ENCODE assay signal across 9 cellular contexts in the genomic region with DNA sequence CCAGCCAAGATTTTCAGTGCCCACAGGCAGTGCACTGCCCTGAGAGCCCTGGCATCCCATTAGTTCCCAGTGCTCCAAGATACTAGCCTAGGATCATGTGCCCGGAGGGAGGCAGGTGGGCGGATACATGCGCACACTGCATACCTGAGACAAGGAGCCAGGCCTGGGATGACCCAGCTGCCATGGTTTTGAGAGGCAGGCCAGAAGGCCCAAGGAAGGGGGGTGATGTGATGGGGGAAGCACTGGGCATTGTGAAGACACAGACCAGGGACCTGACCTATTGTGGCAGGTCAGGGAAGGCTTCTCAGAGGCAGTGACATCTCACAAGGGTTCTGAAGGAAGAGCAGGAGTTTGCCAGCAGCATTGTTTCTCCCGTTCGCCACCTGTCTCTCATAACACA. TPM values are rescaled to one million over a fixed set of nuclear protein-coding genes. Genes with fewer than 3 reads are reported as not detected.
DNase-seq lines count a peak whose midpoint lies in the region; ATAC-seq, FAIRE-seq and TF ChIP-seq lines count a peak whose summit lies in the region.
"Had no signal": no experiment of that assay in that cellular context is flagged by ENCODE, and none has a peak within 500 bp of the region (broad histone marks: within the 10 kb centered on the region; RNA-seq: fewer than 3 reads in every experiment).

No MANE protein-coding gene starts in this region.

- H3K27ac ChIP-seq in endothelial cell of umbilical vein (ENCODE audit: insufficient read depth, low read depth, low read length) (peak overlapping the region; percentile 90), prostate gland (peak overlapping the region; percentile 94 to 97)

- peak overlapping the region; percentile 64 for H3K4me2 ChIP-seq in endothelial cell of umbilical vein (ENCODE audit: insufficient read depth, low read length)

- H2AFZ ChIP-seq in endothelial cell of umbilical vein (ENCODE audit: low read depth, low read length) = no peak overlapping the region

- H3K4me1 Mint-ChIP-seq in T-helper 17 cell = peaks cover 43% of the 10 kb centered on the region

- no peaks in the 10 kb centered on the region for H3K27me3 Mint-ChIP-seq in T-helper 17 cell

- H3K4me3 Mint-ChIP-seq in T-helper 17 cell = peak overlapping the region; percentile 97

- no peaks in the 10 kb centered on the region for H4K20me1 ChIP-seq in endothelial cell of umbilical vein (replicated peaks; ENCODE audit: control insufficient read depth, extremely low read depth, insufficient read depth, low read length)

- no peak overlapping the region for H3K9ac ChIP-seq in endothelial cell of umbilical vein (replicated peaks; ENCODE audit: extremely low read depth, insufficient read depth, low read length)

- peak; percentile 59 for FAIRE-seq in endothelial cell of umbilical vein (lab: Jason Lieb, UNC)
- FAIRE-seq: endometrium had no signal

- H3K36me3 ChIP-seq in endothelial cell of umbilical vein (ENCODE audit: control insufficient read depth in 2 of 2, extremely low read depth in 1 of 2, insufficient read depth in 2 of 2, low read length in 2 of 2) (peaks cover 9 to 26% of the 10 kb centered on the region in 2 experiments), prostate gland (peaks cover 34 to 41% of the 10 kb centered on the region in 2 donors)

- ATAC-seq in T-helper 17 cell (no peak), HG03520 (IDR thresholded peaks at IDR 0.05; ENCODE audit: unreplicated experiment) (no peak)

- peaks cover 10% of the 10 kb centered on the region for H3K36me3 Mint-ChIP-seq in T-helper 17 cell (ENCODE audit: low read depth)

- H3K4me1 ChIP-seq in endothelial cell of umbilical vein (ENCODE audit: control insufficient read depth, extremely low read depth, insufficient read depth, low read length) = peaks cover 65% of the 10 kb centered on the region
- H3K4me1 ChIP-seq in prostate gland (replicated peaks) = peaks cover 30% of the 10 kb centered on the region

- intact Hi-C loops in endothelial cell of umbilical vein (cut with micrococcal nuclease) (loop anchor here (2.0 to 10.0 kb wide), 5 partner anchors 37 to 1091 kb away; a partner anchor contains a TSS), prostate gland (cut with DNase I) (no loop called here)

- H3K4me3 ChIP-seq in GM12875 (ENCODE audit: low read depth, low read length) (peak overlapping the region; percentile 63), endothelial cell of umbilical vein (replicated peaks in 1 of 3; ENCODE audit: insufficient read depth in 1 of 3, low read depth in 1 of 3, low read length in 3 of 3) (peak overlapping the region in 1 of 3 experiments; percentile 20), prostate gland (peak overlapping the region; percentile 89 to 94)

- H3K9me1 ChIP-seq in endothelial cell of umbilical vein (replicated peaks; ENCODE audit: control insufficient read depth, extremely low read depth, insufficient read depth, low read length) = no peaks in the 10 kb centered on the region

- CTCF ChIA-PET in endothelial cell of umbilical vein (lab: Charles Lee) = interaction anchor here (1.1 to 8.9 kb wide), 5 partner anchors 8 to 44 kb away, joined by 3 to 158 read pairs (median 9); a partner anchor contains a TSS

- TF ChIP-seq POLR2A in endothelial cell of umbilical vein (IDR thresholded peaks at IDR 0.05; ENCODE audit: low read depth, low read length) (no peak), prostate gland (IDR thresholded peaks at IDR 0.05) (no peak)

- H3K27me3 ChIP-seq in endothelial cell of umbilical vein (ENCODE audit: control insufficient read depth in 2 of 2, insufficient read depth in 2 of 2, low read length in 2 of 2) = no peaks in the 10 kb centered on the region
- H3K27me3 ChIP-seq in prostate gland (replicated peaks; ENCODE audit: insufficient read depth) = no peaks in the 10 kb centered on the region

- 89% methylated on average over 5 of the region's 5 CpGs for WGBS in prostate gland

- TF ChIP-seq CTCF in GM12875 (IDR thresholded peaks at IDR 0.05; ENCODE audit: borderline replicate concordance, insufficient read depth, low read depth, low read length) (no peak), endothelial cell of umbilical vein (IDR thresholded peaks at IDR 0.05; ENCODE audit: extremely low read depth in 1 of 2, insufficient read depth in 1 of 2, low read depth in 1 of 2, low read length in 2 of 2) (no peak), prostate gland (IDR thresholded peaks at IDR 0.05) (no peak)

- peaks cover 58% of the 10 kb centered on the region for H3K79me2 ChIP-seq in endothelial cell of umbilical vein (ENCODE audit: control insufficient read depth, insufficient read depth, low read length)

- peak overlapping the region; percentile 99 for H3K27ac Mint-ChIP-seq in T-helper 17 cell

- POLR2A ChIA-PET in endothelial cell of umbilical vein (lab: Charles Lee) = no interaction called here

- no TSS peak for BruUV-seq in endothelial cell of umbilical vein (replicated peaks; lab: Mats Ljungman, UMichigan)

- DNase-seq in T-helper 17 cell = no peak
- DNase-seq in endothelial cell of umbilical vein (ENCODE audit: low read depth, low spot score) = no peak
- no peak for DNase-seq in prostate gland (ENCODE audit: low spot score)
- no peak for DNase-seq in HuH-7 (ENCODE audit: low spot score)
- DNase-seq in GM19238 (ENCODE audit: insufficient read length, low spot score) = no peak
- no peak for DNase-seq in NCI-H510A treated with DMSO at 0.1 percent for 48 hours (lab: John Stamatoyannopoulos, UW)

- H3K9me3 ChIP-seq in T-helper 17 cell (ENCODE audit: control insufficient read depth, low read length, poor library complexity, severe bottlenecking) (no peaks in the 10 kb centered on the region), endothelial cell of umbilical vein (replicated peaks; ENCODE audit: control insufficient read depth, insufficient read depth, low read length) (no peaks in the 10 kb centered on the region), prostate gland (no peaks in the 10 kb centered on the region)

- dilution Hi-C loops in endothelial cell of umbilical vein (cut with MboI; ENCODE audit: extremely low pct_ligation_motif_present, low sequenced_read_pairs) = no loop called here

TF ChIP-seq in endothelial cell of umbilical vein, 7 proteins besides CTCF, POLR2A, EP300 and RAD21:
- TF ChIP-seq EZH2 (IDR thresholded peaks at IDR 0.05; ENCODE audit: borderline replicate concordance, low read depth, low read length, severe bottlenecking) (no peak), POLR2AphosphoS5 (IDR thresholded peaks at IDR 0.05; ENCODE audit: insufficient read depth, low read depth, low read length) (no peak), MYC (IDR thresholded peaks at IDR 0.05; ENCODE audit: low read depth, low read length) (no peak)

RNA-seq across cellular contexts. Expression of a gene that starts 3.6 kb away (rescaled TPM):
- total RNA-seq in T-helper 17 cell (100 to 1,000 TPM; 166 to 170 TPM), endothelial cell of umbilical vein (6.3 and 7.5 TPM in 2 replicates), prostate gland (10 to 100 TPM; 74.4 to 97.1 TPM)
- 9.4 and 12.9 TPM in 2 replicates for polyA plus RNA-seq in endothelial cell of umbilical vein
- 5.1 and 8.2 TPM in 2 replicates for polyA plus RNA-seq in endothelial cell of umbilical vein (2011; cell fraction: cytosol; rRNA removed)
- 13.2 and 14.1 TPM in 2 replicates for polyA plus RNA-seq in endothelial cell of umbilical vein (2011; cell fraction: nucleus; rRNA removed)
- polyA plus RNA-seq in endothelial cell of umbilical vein (2012) = 3.3 and 3.4 TPM in 2 replicates
- 5.2 and 6.1 TPM in 2 replicates for polyA minus RNA-seq in endothelial cell of umbilical vein
- polyA minus RNA-seq in endothelial cell of umbilical vein (2011; cell fraction: cytosol; rRNA and poly(A)+ RNA removed) = 16.2 TPM
- polyA minus RNA-seq in endothelial cell of umbilical vein (2011; cell fraction: nucleus; rRNA and poly(A)+ RNA removed) = 7.2 and 10.9 TPM in 2 replicates

RNA-seq across cellular contexts. Expression of a gene that starts 36.6 kb away (rescaled TPM):
- total RNA-seq in T-helper 17 cell (10 to 100 TPM; 54.7 to 58.0 TPM), endothelial cell of umbilical vein (50.5 and 62.5 TPM in 2 replicates), prostate gland (100 to 1,000 TPM; 175 to 252 TPM)
- 24.3 and 28.0 TPM in 2 replicates for polyA plus RNA-seq in endothelial cell of umbilical vein
- polyA plus RNA-seq in endothelial cell of umbilical vein (2011; cell fraction: cytosol; rRNA removed) = 41.3 and 44.5 TPM in 2 replicates
- polyA plus RNA-seq in endothelial cell of umbilical vein (2011; cell fraction: nucleus; rRNA removed) = 35.8 and 55.2 TPM in 2 replicates
- 40.8 and 41.2 TPM in 2 replicates for polyA plus RNA-seq in endothelial cell of umbilical vein (2012)
- 15.7 and 16.3 TPM in 2 replicates for polyA minus RNA-seq in endothelial cell of umbilical vein
- polyA minus RNA-seq in endothelial cell of umbilical vein (2011; cell fraction: cytosol; rRNA and poly(A)+ RNA removed) = 14.5 TPM
- polyA minus RNA-seq in endothelial cell of umbilical vein (2011; cell fraction: nucleus; rRNA and poly(A)+ RNA removed) = 17.6 and 22.2 TPM in 2 replicates
